8 cellular contexts compared by ENCODE assay signal in genomic region chr16:31876955-31877828, GRCh38. TPM values are rescaled to one million over a fixed set of nuclear protein-coding genes. Genes with fewer than 3 reads are reported as not detected.
A peak's percentile ranks its signal among the peaks of the same experiment; 100 is the strongest.
DNase-seq lines count a peak whose midpoint lies in the region; ATAC-seq and TF ChIP-seq lines count a peak whose summit lies in the region.

No MANE protein-coding gene starts in this region.

- peaks cover 90% of the 10 kb centered on the region for H3K4me1 ChIP-seq in CD4-positive, alpha-beta memory T cell (ENCODE audit: insufficient read depth, low read length)

- H3K4me1 Mint-ChIP-seq in CD4-positive, alpha-beta memory T cell = peaks cover 61 to 89% (median 80%) of the 10 kb centered on the region in 4 donors

- H3K9me3 Mint-ChIP-seq in CD4-positive, alpha-beta memory T cell = no peaks in the 10 kb centered on the region

- peak overlapping the region; percentile 97 for H3K27ac ChIP-seq in CD4-positive, alpha-beta memory T cell (ENCODE audit: low read depth, low read length)
- no peak overlapping the region for H3K27ac ChIP-seq in substantia nigra (ENCODE audit: low read depth, low read length, poor library complexity, severe bottlenecking)

- peak overlapping the region in 1 of 2 donors; percentile 20 for H3K4me3 ChIP-seq in CD4-positive, alpha-beta memory T cell (ENCODE audit: low read length in 2 of 2)
- H3K4me3 ChIP-seq in fibroblast of villous mesenchyme (ENCODE audit: low read depth, low read length) = peak overlapping the region; percentile 14

- no peaks in the 10 kb centered on the region for H3K27me3 ChIP-seq in CD4-positive, alpha-beta memory T cell (ENCODE audit: insufficient read depth, low read length)

- peaks cover 13 to 63% of the 10 kb centered on the region in 2 donors for H3K36me3 Mint-ChIP-seq in CD4-positive, alpha-beta memory T cell

- H3K36me3 ChIP-seq in CD4-positive, alpha-beta memory T cell (ENCODE audit: insufficient read depth, low read length) = no peaks in the 10 kb centered on the region

- H3K4me3 Mint-ChIP-seq in CD4-positive, alpha-beta memory T cell = peak overlapping the region; percentile 73 to 98 (median 94)

- CTCF ChIA-PET in CD4-positive, alpha-beta memory T cell (lab: Charles Lee; ENCODE audit: partially characterized antibody) = interaction anchor here (1.6 kb wide), 1 partner anchor 8 kb away, joined by 15 read pairs; no protein-coding TSS in a partner anchor

- POLR2A ChIA-PET in CD4-positive, alpha-beta memory T cell (lab: Charles Lee; ENCODE audit: partially characterized antibody) = interaction anchor here (0.7 to 2.2 kb wide), 6 partner anchors 8 to 760 kb away, joined by 3 to 12 read pairs (median 4); partner anchors contain the start of genes FUS, KAT8 and PYCARD

- DNase-seq in CD4-positive, alpha-beta memory T cell = peak; percentile 45 to 87 (median 49)
- peak; percentile 33 to 37 for DNase-seq in activated CD4-positive, alpha-beta T cell treated with anti-CD3 and anti-CD28 coated beads, Interleukin-2, amount 50 U/mL, for 4 hours
- peak; percentile 80 for DNase-seq in fibroblast of villous mesenchyme (ENCODE audit: low read depth)
- DNase-seq in stimulated activated CD8-positive, alpha-beta memory T cell treated with anti-CD3 and anti-CD28 coated beads, Interleukin-7, amount 100 ng/mL, for 4 hours (ENCODE audit: low read depth in 2 of 2) = peak; percentile 28 to 56
- no peak for DNase-seq in occipital lobe (lab: John Stamatoyannopoulos, UW)
- no peak for DNase-seq in substantia nigra (lab: John Stamatoyannopoulos, UW)

- peak; percentile 41 for ATAC-seq in GM19397 (IDR thresholded peaks at IDR 0.05; ENCODE audit: unreplicated experiment)
- peak; percentile 53 for ATAC-seq in HG03457 (IDR thresholded peaks at IDR 0.05; ENCODE audit: unreplicated experiment)

- TF ChIP-seq CTCF in fibroblast of villous mesenchyme (IDR thresholded peaks at IDR 0.05; ENCODE audit: insufficient read depth, low read depth, low read length) = no peak

- H3K9me3 ChIP-seq in CD4-positive, alpha-beta memory T cell (ENCODE audit: control insufficient read depth in 1 of 2, low read length in 2 of 2) = no peaks in the 10 kb centered on the region

- intact Hi-C loops in CD4-positive, alpha-beta memory T cell (cut with micrococcal nuclease) = loop anchor here (1.0 kb wide), 1 partner anchor 8 kb away; no protein-coding TSS in a partner anchor

- peak overlapping the region; percentile 87 to 98 (median 95) for H3K27ac Mint-ChIP-seq in CD4-positive, alpha-beta memory T cell

- H3K27me3 Mint-ChIP-seq in CD4-positive, alpha-beta memory T cell = no peaks in the 10 kb centered on the region

RNA-seq across cellular contexts. Expression of gene ZNF267, which starts 3.6 kb away (rescaled TPM):
- total RNA-seq in CD4-positive, alpha-beta memory T cell = 10 to 100 TPM; 47.4 to 51.9 TPM
- 10 to 100 TPM; 12.4 to 17.3 TPM for polyA plus RNA-seq in CD4-positive, alpha-beta memory T cell
- 11.0 and 15.1 TPM in 2 replicates for total RNA-seq in fibroblast of villous mesenchyme
- 12.5 TPM for total RNA-seq in occipital lobe

Comparison
In these comparisons a context has a peak if more than half of its experiments do, and no peak if none do; other contexts are left out.
1. DNase-seq: peak in CD4-positive, alpha-beta memory T cell (5 of 5), activated CD4-positive, alpha-beta T cell treated with anti-CD3 and anti-CD28 coated beads, Interleukin-2, amount 50 U/mL, for 4 hours (2 of 2), fibroblast of villous mesenchyme (single experiment) and stimulated activated CD8-positive, alpha-beta memory T cell treated with anti-CD3 and anti-CD28 coated beads, Interleukin-7, amount 100 ng/mL, for 4 hours (2 of 2); none in occipital lobe (single experiment) and substantia nigra (0 of 49).